22 cellular contexts compared by ENCODE assay signal in genomic region chr18:79197531-79197930, GRCh38.
DNase-seq lines count a peak whose midpoint lies in the region; ATAC-seq and TF ChIP-seq lines count a peak whose summit lies in the region.
"Had no signal": no experiment of that assay in that cellular context is flagged by ENCODE, and none has a peak within 500 bp of the region (broad histone marks: within the 10 kb centered on the region; RNA-seq: fewer than 3 reads in every experiment).

No MANE protein-coding gene starts in this region.

- no peaks in the 10 kb centered on the region for H3K9me3 ChIP-seq in gastrocnemius medialis
- H3K9me3 ChIP-seq: SJSA1, vagina had no signal

- H3K27ac ChIP-seq in gastrocnemius medialis, result no peak overlapping the region
- H3K27ac ChIP-seq: SJSA1, vagina had no signal

- no peak overlapping the region for H3K27ac Mint-ChIP-seq in osteocyte (ENCODE audit: unreplicated experiment)
- H3K27ac Mint-ChIP-seq: activated CD4-positive, alpha-beta T cell treated with anti-CD3 and anti-CD28 coated beads, Interleukin-2, amount 10 ng/mL, durations not matched to agents 24 days and 14 days; CD4-positive, alpha-beta T cell; dendritic cell treated with granulocyte-macrophage colony-stimulating factor and Interleukin-4, amounts not matched to agents 40 ng/mL and 50 ng/mL, for 4 days; GM23338; memory B cell; stimulated activated naive B cell treated with anti-CD40 and anti-IgM and Interleukin-4, amounts not matched to agents 10 μg/mL and 1 μg/mL and 100 μg/mL, for 72 hours had no signal

- H3K36me3 Mint-ChIP-seq in osteocyte (ENCODE audit: unreplicated experiment), result peaks cover 6% of the 10 kb centered on the region

- peak; percentile 69 to 73 for ATAC-seq in gastrocnemius medialis
- ATAC-seq: GM23338; Panc1; stimulated activated naive B cell treated with anti-CD40 and anti-IgM and Interleukin-4, amounts not matched to agents 10 μg/mL and 1 μg/mL and 100 μg/mL, for 72 hours had no signal

- H3K27me3 Mint-ChIP-seq in osteocyte (ENCODE audit: unreplicated experiment), result no peaks in the 10 kb centered on the region
- H3K27me3 Mint-ChIP-seq: activated CD4-positive, alpha-beta T cell treated with anti-CD3 and anti-CD28 coated beads, Interleukin-2, amount 10 ng/mL, durations not matched to agents 24 days and 14 days; CD4-positive, alpha-beta T cell; dendritic cell treated with granulocyte-macrophage colony-stimulating factor and Interleukin-4, amounts not matched to agents 40 ng/mL and 50 ng/mL, for 4 days; memory B cell; stimulated activated naive B cell treated with anti-CD40 and anti-IgM and Interleukin-4, amounts not matched to agents 10 μg/mL and 1 μg/mL and 100 μg/mL, for 72 hours had no signal

- no peak overlapping the region for H3K4me3 ChIP-seq in gastrocnemius medialis
- H3K4me3 ChIP-seq: GM23338, SJSA1, vagina had no signal

- DNase-seq in NCI-H1092 treated with DMSO at 0.1 percent for 48 hours (lab: John Stamatoyannopoulos, UW) (peak; percentile 91), NCI-H2081 treated with DMSO at 0.1 percent for 48 hours (lab: John Stamatoyannopoulos, UW) (peak; percentile 62), NCI-H526 (lab: John Stamatoyannopoulos, UW) (peak; percentile 6 to 30), gastrocnemius medialis (no peak), dermis blood vessel endothelial cell (no peak), osteocyte (ENCODE audit: extremely low spot score, unreplicated experiment) (no peak), T-helper 9 cell (no peak)
- DNase-seq: activated CD4-positive, alpha-beta T cell treated with anti-CD3 and anti-CD28 coated beads, Interleukin-2, amount 10 ng/mL, durations not matched to agents 24 days and 14 days; activated naive CD4-positive, alpha-beta T cell treated with anti-CD3 and anti-CD28 coated beads, Interleukin-2, amount 50 U/mL, for 16 hours; anterior cingulate cortex; CD4-positive, alpha-beta T cell; NCI-H1048; NK-92 treated with Interleukin-12 subunit alpha and Interleukin-12 subunit beta, amount 100 ng/mL, for 24 hours; small intestine; stimulated activated naive B cell treated with anti-CD40 and anti-IgM and Interleukin-4, amounts not matched to agents 10 μg/mL and 1 μg/mL and 100 μg/mL, for 72 hours; T-helper 1 cell had no signal

- intact Hi-C loops in gastrocnemius medialis (cut with DNase I; ENCODE audit: low total_unique reads), result no loop called here

- in situ Hi-C loops in gastrocnemius medialis (cut with MboI; ENCODE audit: low sequenced_read_pairs in 4 of 4), result no loop called here

- H3K4me1 ChIP-seq in gastrocnemius medialis, result peaks cover 5 to 15% of the 10 kb centered on the region in 2 donors
- H3K4me1 ChIP-seq: vagina had no signal

- no peak for TF ChIP-seq POLR2A in gastrocnemius medialis (IDR thresholded peaks at IDR 0.05)

- no peak for TF ChIP-seq CTCF in gastrocnemius medialis (IDR thresholded peaks at IDR 0.05 in 4 of 5, conservative IDR thresholded peaks at IDR 0.05 in 1 of 5)
- no peak for TF ChIP-seq CTCF in osteocyte (IDR thresholded peaks at IDR 0.05)

- no peaks in the 10 kb centered on the region for H3K9me3 Mint-ChIP-seq in osteocyte (ENCODE audit: unreplicated experiment)
- H3K9me3 Mint-ChIP-seq: CD4-positive, alpha-beta T cell; dendritic cell treated with granulocyte-macrophage colony-stimulating factor and Interleukin-4, amounts not matched to agents 40 ng/mL and 50 ng/mL, for 4 days; memory B cell had no signal

- no peaks in the 10 kb centered on the region for H3K36me3 ChIP-seq in gastrocnemius medialis
- H3K36me3 ChIP-seq: SJSA1, vagina had no signal

- H3K4me1 Mint-ChIP-seq in osteocyte (ENCODE audit: unreplicated experiment), result no peaks in the 10 kb centered on the region
- H3K4me1 Mint-ChIP-seq: GM23338 had no signal

- no peaks in the 10 kb centered on the region for H3K27me3 ChIP-seq in gastrocnemius medialis
- H3K27me3 ChIP-seq: SJSA1, vagina had no signal

- no peak overlapping the region for H3K4me3 Mint-ChIP-seq in osteocyte (ENCODE audit: unreplicated experiment)
- H3K4me3 Mint-ChIP-seq: activated CD4-positive, alpha-beta T cell treated with anti-CD3 and anti-CD28 coated beads, Interleukin-2, amount 10 ng/mL, durations not matched to agents 24 days and 14 days; CD4-positive, alpha-beta T cell; dendritic cell treated with granulocyte-macrophage colony-stimulating factor and Interleukin-4, amounts not matched to agents 40 ng/mL and 50 ng/mL, for 4 days; GM23338; memory B cell; stimulated activated naive B cell treated with anti-CD40 and anti-IgM and Interleukin-4, amounts not matched to agents 10 μg/mL and 1 μg/mL and 100 μg/mL, for 72 hours had no signal

Comparison
In these comparisons a context has a peak if more than half of its experiments do, and no peak if none do; other contexts are left out.
1. DNase-seq: peak in NCI-H1092 treated with DMSO at 0.1 percent for 48 hours (single experiment), NCI-H2081 treated with DMSO at 0.1 percent for 48 hours (single experiment) and NCI-H526 (2 of 2); none in gastrocnemius medialis (0 of 2), dermis blood vessel endothelial cell (single experiment), osteocyte (single experiment) and T-helper 9 cell (single experiment).